In the genomic region with DNA sequence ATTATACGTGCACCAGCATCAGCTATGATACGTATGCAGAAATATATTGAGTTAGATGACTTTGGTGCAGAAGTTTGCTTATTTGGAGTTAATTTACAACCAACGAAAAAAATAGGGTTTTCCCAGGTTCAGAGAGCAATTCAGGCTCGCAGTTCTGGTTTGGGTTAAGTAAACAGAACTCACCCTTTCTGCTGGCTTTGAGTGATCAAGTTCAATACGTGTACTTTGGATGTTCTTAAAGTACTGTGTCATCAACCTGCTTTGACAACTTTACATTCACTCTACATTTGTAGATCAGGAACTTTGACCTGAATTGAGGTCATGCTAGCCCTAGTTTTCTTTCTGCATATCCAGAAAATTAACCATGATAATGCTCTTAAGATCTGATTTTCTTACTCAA, we compare ENCODE assay signal across 1 cellular context.
TF ChIP-seq lines count a peak whose summit lies in the region.

No MANE protein-coding gene starts in this region.

TF ChIP-seq in HepG2, 621 proteins besides CTCF, POLR2A, EP300 and RAD21 (continued from another document and continues in another):
- TF ChIP-seq TBL1XR1 (IDR thresholded peaks at IDR 0.05; ENCODE audit: borderline replicate concordance, low read length, partially characterized antibody) (peak; percentile 93), HMG20A (CRISPR knock-in tag; IDR thresholded peaks at IDR 0.05; ENCODE audit: borderline replicate concordance) (peak; percentile 92), MAFF (IDR thresholded peaks at IDR 0.05; ENCODE audit: low read depth, low read length) (peak; percentile 46; the same call in 1 of the 2 replicates), KAT2B (IDR thresholded peaks at IDR 0.05; ENCODE audit: borderline replicate concordance, low read depth, low read length) (no peak), HES4 (CRISPR knock-in tag; IDR thresholded peaks at IDR 0.05; ENCODE audit: borderline replicate concordance) (no peak), KLF16 (CRISPR knock-in tag; IDR thresholded peaks at IDR 0.05) (peak in 1 of 2 experiments; percentile 63; a peak in 1 of 4 replicates), ZNF33A (CRISPR knock-in tag; IDR thresholded peaks at IDR 0.05; ENCODE audit: borderline replicate concordance) (no peak), ZNF205 (CRISPR knock-in tag; IDR thresholded peaks at IDR 0.05) (peak; percentile 64; the same call in 1 of the 2 replicates), SAP130 (CRISPR knock-in tag; IDR thresholded peaks at IDR 0.05; ENCODE audit: low read depth) (peak; percentile 80), LCORL (IDR thresholded peaks at IDR 0.05) (no peak), LCORL (CRISPR knock-in tag; IDR thresholded peaks at IDR 0.05) (peak; percentile 80; the same call in 1 of the 2 replicates), SMAD9 (CRISPR knock-in tag; IDR thresholded peaks at IDR 0.05) (no peak), FOXK1 (CRISPR knock-in tag; IDR thresholded peaks at IDR 0.05; ENCODE audit: borderline replicate concordance, low read depth) (peak; percentile 76), HDAC2 (CRISPR knock-in tag; IDR thresholded peaks at IDR 0.05) (peak; percentile 92), RFX1 (IDR thresholded peaks at IDR 0.05) (no peak), TOPORS (CRISPR knock-in tag; IDR thresholded peaks at IDR 0.05) (no peak), KDM6A (CRISPR knock-in tag; IDR thresholded peaks at IDR 0.05; ENCODE audit: low read depth) (peak; percentile 93), ZC3H13 (CRISPR knock-in tag; IDR thresholded peaks at IDR 0.05) (no peak), ZNF83 (CRISPR knock-in tag; IDR thresholded peaks at IDR 0.05; ENCODE audit: borderline replicate concordance) (no peak), TAF1 (CRISPR knock-in tag; IDR thresholded peaks at IDR 0.05) (no peak), REXO4 (CRISPR knock-in tag; IDR thresholded peaks at IDR 0.05; ENCODE audit: borderline replicate concordance) (no peak), RXRB (CRISPR knock-in tag; IDR thresholded peaks at IDR 0.05; ENCODE audit: borderline replicate concordance) (peak; percentile 98), ZNF496 (CRISPR knock-in tag; IDR thresholded peaks at IDR 0.05; ENCODE audit: insufficient replicate concordance) (no peak), MAFK (conservative IDR thresholded peaks at IDR 0.05 in 1 of 2, IDR thresholded peaks at IDR 0.05 in 1 of 2; ENCODE audit: low read length in 2 of 2) (peak in 1 of 2 experiments; percentile 41; a peak in 2 of 4 replicates), ZMYM4 (CRISPR knock-in tag; IDR thresholded peaks at IDR 0.05) (peak; percentile 80)
- TF ChIP-seq, protein P1, sequence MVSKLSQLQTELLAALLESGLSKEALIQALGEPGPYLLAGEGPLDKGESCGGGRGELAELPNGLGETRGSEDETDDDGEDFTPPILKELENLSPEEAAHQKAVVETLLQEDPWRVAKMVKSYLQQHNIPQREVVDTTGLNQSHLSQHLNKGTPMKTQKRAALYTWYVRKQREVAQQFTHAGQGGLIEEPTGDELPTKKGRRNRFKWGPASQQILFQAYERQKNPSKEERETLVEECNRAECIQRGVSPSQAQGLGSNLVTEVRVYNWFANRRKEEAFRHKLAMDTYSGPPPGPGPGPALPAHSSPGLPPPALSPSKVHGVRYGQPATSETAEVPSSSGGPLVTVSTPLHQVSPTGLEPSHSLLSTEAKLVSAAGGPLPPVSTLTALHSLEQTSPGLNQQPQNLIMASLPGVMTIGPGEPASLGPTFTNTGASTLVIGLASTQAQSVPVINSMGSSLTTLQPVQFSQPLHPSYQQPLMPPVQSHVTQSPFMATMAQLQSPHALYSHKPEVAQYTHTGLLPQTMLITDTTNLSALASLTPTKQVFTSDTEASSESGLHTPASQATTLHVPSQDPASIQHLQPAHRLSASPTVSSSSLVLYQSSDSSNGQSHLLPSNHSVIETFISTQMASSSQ (IDR thresholded peaks at IDR 0.05; ENCODE audit: low read depth): peak; percentile 85; the same call in 1 of the 2 replicates
- TF ChIP-seq, protein P1 (CRISPR knock-in tag; IDR thresholded peaks at IDR 0.05; ENCODE audit: borderline replicate concordance): peak; percentile 81; the same call in 1 of the 2 replicates
- TF ChIP-seq, protein P2, sequence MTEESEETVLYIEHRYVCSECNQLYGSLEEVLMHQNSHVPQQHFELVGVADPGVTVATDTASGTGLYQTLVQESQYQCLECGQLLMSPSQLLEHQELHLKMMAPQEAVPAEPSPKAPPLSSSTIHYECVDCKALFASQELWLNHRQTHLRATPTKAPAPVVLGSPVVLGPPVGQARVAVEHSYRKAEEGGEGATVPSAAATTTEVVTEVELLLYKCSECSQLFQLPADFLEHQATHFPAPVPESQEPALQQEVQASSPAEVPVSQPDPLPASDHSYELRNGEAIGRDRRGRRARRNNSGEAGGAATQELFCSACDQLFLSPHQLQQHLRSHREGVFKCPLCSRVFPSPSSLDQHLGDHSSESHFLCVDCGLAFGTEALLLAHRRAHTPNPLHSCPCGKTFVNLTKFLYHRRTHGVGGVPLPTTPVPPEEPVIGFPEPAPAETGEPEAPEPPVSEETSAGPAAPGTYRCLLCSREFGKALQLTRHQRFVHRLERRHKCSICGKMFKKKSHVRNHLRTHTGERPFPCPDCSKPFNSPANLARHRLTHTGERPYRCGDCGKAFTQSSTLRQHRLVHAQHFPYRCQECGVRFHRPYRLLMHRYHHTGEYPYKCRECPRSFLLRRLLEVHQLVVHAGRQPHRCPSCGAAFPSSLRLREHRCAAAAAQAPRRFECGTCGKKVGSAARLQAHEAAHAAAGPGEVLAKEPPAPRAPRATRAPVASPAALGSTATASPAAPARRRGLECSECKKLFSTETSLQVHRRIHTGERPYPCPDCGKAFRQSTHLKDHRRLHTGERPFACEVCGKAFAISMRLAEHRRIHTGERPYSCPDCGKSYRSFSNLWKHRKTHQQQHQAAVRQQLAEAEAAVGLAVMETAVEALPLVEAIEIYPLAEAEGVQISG (CRISPR knock-in tag; IDR thresholded peaks at IDR 0.05): peak; percentile 21; the same call in 1 of the 2 replicates
- TF ChIP-seq, protein P3, sequence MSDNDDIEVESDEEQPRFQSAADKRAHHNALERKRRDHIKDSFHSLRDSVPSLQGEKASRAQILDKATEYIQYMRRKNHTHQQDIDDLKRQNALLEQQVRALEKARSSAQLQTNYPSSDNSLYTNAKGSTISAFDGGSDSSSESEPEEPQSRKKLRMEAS (IDR thresholded peaks at IDR 0.05): 0 out of 2 replicates have a peak, but pooled peaks have one; percentile 44
- TF ChIP-seq, protein P4, sequence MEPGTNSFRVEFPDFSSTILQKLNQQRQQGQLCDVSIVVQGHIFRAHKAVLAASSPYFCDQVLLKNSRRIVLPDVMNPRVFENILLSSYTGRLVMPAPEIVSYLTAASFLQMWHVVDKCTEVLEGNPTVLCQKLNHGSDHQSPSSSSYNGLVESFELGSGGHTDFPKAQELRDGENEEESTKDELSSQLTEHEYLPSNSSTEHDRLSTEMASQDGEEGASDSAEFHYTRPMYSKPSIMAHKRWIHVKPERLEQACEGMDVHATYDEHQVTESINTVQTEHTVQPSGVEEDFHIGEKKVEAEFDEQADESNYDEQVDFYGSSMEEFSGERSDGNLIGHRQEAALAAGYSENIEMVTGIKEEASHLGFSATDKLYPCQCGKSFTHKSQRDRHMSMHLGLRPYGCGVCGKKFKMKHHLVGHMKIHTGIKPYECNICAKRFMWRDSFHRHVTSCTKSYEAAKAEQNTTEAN (CRISPR knock-in tag; conservative IDR thresholded peaks at IDR 0.05): peak; percentile 80; the same call in 1 of the 2 replicates
- TF ChIP-seq, protein P5, sequence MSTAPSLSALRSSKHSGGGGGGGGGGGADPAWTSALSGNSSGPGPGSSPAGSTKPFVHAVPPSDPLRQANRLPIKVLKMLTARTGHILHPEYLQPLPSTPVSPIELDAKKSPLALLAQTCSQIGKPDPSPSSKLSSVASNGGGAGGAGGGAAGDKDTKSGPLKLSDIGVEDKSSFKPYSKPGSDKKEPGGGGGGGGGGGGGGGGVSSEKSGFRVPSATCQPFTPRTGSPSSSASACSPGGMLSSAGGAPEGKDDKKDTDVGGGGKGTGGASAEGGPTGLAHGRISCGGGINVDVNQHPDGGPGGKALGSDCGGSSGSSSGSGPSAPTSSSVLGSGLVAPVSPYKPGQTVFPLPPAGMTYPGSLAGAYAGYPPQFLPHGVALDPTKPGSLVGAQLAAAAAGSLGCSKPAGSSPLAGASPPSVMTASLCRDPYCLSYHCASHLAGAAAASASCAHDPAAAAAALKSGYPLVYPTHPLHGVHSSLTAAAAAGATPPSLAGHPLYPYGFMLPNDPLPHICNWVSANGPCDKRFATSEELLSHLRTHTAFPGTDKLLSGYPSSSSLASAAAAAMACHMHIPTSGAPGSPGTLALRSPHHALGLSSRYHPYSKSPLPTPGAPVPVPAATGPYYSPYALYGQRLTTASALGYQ (CRISPR knock-in tag; IDR thresholded peaks at IDR 0.05): peak; percentile 92
- TF ChIP-seq, protein P6, sequence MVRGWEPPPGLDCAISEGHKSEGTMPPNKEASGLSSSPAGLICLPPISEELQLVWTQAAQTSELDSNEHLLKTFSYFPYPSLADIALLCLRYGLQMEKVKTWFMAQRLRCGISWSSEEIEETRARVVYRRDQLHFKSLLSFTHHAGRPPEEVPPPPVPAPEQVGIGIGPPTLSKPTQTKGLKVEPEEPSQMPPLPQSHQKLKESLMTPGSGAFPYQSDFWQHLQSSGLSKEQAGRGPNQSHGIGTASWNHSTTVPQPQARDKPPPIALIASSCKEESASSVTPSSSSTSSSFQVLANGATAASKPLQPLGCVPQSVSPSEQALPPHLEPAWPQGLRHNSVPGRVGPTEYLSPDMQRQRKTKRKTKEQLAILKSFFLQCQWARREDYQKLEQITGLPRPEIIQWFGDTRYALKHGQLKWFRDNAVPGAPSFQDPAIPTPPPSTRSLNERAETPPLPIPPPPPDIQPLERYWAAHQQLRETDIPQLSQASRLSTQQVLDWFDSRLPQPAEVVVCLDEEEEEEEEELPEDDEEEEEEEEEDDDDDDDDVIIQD (CRISPR knock-in tag; IDR thresholded peaks at IDR 0.05; ENCODE audit: low read depth): peak; percentile 82; the same call in 1 of the 2 replicates
- TF ChIP-seq, protein P7, sequence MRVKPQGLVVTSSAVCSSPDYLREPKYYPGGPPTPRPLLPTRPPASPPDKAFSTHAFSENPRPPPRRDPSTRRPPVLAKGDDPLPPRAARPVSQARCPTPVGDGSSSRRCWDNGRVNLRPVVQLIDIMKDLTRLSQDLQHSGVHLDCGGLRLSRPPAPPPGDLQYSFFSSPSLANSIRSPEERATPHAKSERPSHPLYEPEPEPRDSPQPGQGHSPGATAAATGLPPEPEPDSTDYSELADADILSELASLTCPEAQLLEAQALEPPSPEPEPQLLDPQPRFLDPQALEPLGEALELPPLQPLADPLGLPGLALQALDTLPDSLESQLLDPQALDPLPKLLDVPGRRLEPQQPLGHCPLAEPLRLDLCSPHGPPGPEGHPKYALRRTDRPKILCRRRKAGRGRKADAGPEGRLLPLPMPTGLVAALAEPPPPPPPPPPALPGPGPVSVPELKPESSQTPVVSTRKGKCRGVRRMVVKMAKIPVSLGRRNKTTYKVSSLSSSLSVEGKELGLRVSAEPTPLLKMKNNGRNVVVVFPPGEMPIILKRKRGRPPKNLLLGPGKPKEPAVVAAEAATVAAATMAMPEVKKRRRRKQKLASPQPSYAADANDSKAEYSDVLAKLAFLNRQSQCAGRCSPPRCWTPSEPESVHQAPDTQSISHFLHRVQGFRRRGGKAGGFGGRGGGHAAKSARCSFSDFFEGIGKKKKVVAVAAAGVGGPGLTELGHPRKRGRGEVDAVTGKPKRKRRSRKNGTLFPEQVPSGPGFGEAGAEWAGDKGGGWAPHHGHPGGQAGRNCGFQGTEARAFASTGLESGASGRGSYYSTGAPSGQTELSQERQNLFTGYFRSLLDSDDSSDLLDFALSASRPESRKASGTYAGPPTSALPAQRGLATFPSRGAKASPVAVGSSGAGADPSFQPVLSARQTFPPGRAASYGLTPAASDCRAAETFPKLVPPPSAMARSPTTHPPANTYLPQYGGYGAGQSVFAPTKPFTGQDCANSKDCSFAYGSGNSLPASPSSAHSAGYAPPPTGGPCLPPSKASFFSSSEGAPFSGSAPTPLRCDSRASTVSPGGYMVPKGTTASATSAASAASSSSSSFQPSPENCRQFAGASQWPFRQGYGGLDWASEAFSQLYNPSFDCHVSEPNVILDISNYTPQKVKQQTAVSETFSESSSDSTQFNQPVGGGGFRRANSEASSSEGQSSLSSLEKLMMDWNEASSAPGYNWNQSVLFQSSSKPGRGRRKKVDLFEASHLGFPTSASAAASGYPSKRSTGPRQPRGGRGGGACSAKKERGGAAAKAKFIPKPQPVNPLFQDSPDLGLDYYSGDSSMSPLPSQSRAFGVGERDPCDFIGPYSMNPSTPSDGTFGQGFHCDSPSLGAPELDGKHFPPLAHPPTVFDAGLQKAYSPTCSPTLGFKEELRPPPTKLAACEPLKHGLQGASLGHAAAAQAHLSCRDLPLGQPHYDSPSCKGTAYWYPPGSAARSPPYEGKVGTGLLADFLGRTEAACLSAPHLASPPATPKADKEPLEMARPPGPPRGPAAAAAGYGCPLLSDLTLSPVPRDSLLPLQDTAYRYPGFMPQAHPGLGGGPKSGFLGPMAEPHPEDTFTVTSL (CRISPR knock-in tag; IDR thresholded peaks at IDR 0.05; ENCODE audit: borderline replicate concordance): peak; percentile 97
- TF ChIP-seq, protein P8, sequence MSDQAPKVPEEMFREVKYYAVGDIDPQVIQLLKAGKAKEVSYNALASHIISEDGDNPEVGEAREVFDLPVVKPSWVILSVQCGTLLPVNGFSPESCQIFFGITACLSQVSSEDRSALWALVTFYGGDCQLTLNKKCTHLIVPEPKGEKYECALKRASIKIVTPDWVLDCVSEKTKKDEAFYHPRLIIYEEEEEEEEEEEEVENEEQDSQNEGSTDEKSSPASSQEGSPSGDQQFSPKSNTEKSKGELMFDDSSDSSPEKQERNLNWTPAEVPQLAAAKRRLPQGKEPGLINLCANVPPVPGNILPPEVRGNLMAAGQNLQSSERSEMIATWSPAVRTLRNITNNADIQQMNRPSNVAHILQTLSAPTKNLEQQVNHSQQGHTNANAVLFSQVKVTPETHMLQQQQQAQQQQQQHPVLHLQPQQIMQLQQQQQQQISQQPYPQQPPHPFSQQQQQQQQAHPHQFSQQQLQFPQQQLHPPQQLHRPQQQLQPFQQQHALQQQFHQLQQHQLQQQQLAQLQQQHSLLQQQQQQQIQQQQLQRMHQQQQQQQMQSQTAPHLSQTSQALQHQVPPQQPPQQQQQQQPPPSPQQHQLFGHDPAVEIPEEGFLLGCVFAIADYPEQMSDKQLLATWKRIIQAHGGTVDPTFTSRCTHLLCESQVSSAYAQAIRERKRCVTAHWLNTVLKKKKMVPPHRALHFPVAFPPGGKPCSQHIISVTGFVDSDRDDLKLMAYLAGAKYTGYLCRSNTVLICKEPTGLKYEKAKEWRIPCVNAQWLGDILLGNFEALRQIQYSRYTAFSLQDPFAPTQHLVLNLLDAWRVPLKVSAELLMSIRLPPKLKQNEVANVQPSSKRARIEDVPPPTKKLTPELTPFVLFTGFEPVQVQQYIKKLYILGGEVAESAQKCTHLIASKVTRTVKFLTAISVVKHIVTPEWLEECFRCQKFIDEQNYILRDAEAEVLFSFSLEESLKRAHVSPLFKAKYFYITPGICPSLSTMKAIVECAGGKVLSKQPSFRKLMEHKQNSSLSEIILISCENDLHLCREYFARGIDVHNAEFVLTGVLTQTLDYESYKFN (CRISPR knock-in tag; conservative IDR thresholded peaks at IDR 0.05): peak; percentile 98
